In the genomic region with DNA sequence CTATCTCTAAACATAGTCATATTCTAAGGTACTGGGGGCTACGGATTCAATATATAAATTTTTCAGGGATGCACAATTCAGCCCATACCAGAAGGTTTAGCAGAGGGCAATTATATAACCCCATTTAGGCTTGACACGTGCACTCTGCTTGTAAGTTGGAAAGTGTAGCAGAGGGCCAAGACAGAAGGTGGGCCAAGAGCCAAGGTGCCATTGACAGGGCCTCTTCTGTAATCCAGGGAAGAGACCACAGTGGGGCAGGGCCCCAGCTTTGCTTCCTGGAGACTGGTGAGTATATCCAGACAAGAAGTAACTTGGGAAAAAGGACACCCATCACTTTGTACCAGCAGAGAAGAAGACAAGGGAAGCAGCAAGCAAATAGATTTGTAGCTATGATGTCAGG, we compare ENCODE assay signal across 16 cellular contexts.
A peak's percentile ranks its signal among the peaks of the same experiment; 100 is the strongest.
DNase-seq lines count a peak whose midpoint lies in the region; ATAC-seq and TF ChIP-seq lines count a peak whose summit lies in the region.
"Had no signal": no experiment of that assay in that cellular context is flagged by ENCODE, and none has a peak within 500 bp of the region (broad histone marks: within the 10 kb centered on the region; RNA-seq: fewer than 3 reads in every experiment).

No MANE protein-coding gene starts in this region.

- no peaks in the 10 kb centered on the region for H3K36me3 ChIP-seq in osteoblast (ENCODE audit: insufficient read depth, low read length)
- H3K36me3 ChIP-seq in tibial artery = no peaks in the 10 kb centered on the region

- H3K4me3 ChIP-seq in osteoblast (ENCODE audit: insufficient read depth, low read length) = no peak overlapping the region
- H3K4me3 ChIP-seq in tibial artery = no peak overlapping the region

- intact Hi-C loops in Right ventricle myocardium inferior (cut with DNase I) (no loop called here), tibial artery (cut with DNase I; ENCODE audit: low total_unique reads) (no loop called here)

- H3K79me2 ChIP-seq in osteoblast (ENCODE audit: insufficient read depth, low read length) = no peaks in the 10 kb centered on the region

- no peak overlapping the region for H3K4me2 ChIP-seq in osteoblast (ENCODE audit: insufficient read depth, low read length)

- H3K4me1 ChIP-seq in osteoblast (ENCODE audit: insufficient read depth, low read length) = peaks cover 36% of the 10 kb centered on the region
- peaks cover 0 to 25% (median 4%) of the 10 kb centered on the region in 4 donors for H3K4me1 ChIP-seq in tibial artery

- H3K27me3 ChIP-seq in osteoblast (ENCODE audit: insufficient read depth, low read length) = no peaks in the 10 kb centered on the region
- no peaks in the 10 kb centered on the region for H3K27me3 ChIP-seq in tibial artery

- no peaks in the 10 kb centered on the region for H3K9me3 ChIP-seq in osteoblast (ENCODE audit: low read depth, low read length)
- H3K9me3 ChIP-seq in tibial artery = no peaks in the 10 kb centered on the region

- H3K27ac ChIP-seq in osteoblast (ENCODE audit: low read depth, low read length) (peak overlapping the region; percentile 88), tibial artery (no peak overlapping the region)
- H3K27ac ChIP-seq: epithelial cell of prostate had no signal

- peak; percentile 2 for TF ChIP-seq CTCF in osteoblast (IDR thresholded peaks at IDR 0.05; ENCODE audit: extremely low read depth, low read depth, low read length)
- no peak for TF ChIP-seq CTCF in tibial artery (IDR thresholded peaks at IDR 0.05)

- H4K20me1 ChIP-seq in osteoblast (ENCODE audit: insufficient read depth, low read length) = no peaks in the 10 kb centered on the region

- peak overlapping the region; percentile 58 for H2AFZ ChIP-seq in osteoblast (ENCODE audit: low read length)

- DNase-seq in EL (peak; percentile 36), NCI-H82 treated with DMSO at 0.1 percent for 48 hours (lab: John Stamatoyannopoulos, UW; ENCODE audit: unreplicated experiment) (peak; percentile 89), Right ventricle myocardium inferior (ENCODE audit: missing footprints) (peak; percentile 76), osteoblast (ENCODE audit: insufficient read length, low spot score, missing footprints) (peak; percentile 10), tibial artery (no peak), HUDEP-2 (lab: John Stamatoyannopoulos, UW; ENCODE audit: unreplicated experiment in 76 of 76) (no peak), cortex of kidney (lab: John Stamatoyannopoulos, UW) (no peak)
- DNase-seq: activated naive CD4-positive, alpha-beta T cell treated with anti-CD3 and anti-CD28 coated beads, Interleukin-2, amount 10 ng/mL, durations not matched to agents 7 days and 5 days; activated T-cell treated with anti-CD3 and anti-CD28 coated beads, Interleukin-2, amount 50 U/mL, for 1 hour; dermis blood vessel endothelial cell; NCI-H2081 treated with DMSO at 0.1 percent for 48 hours; stimulated activated CD4-positive, alpha-beta T cell treated with anti-CD3 and anti-CD28 coated beads, Interleukin-4, amount 100 ng/mL, for 4 hours; stimulated activated CD8-positive, alpha-beta memory T cell treated with anti-CD3 and anti-CD28 coated beads, Interleukin-4, amount 100 ng/mL, for 48 hours; T-cell had no signal

- ATAC-seq in Right ventricle myocardium inferior = peak; percentile 97
- no peak for ATAC-seq in GM18873 (IDR thresholded peaks at IDR 0.05; ENCODE audit: low FRiP score, unreplicated experiment)
- ATAC-seq: T-cell had no signal

Comparison
In these comparisons a context has a peak if more than half of its experiments do, and no peak if none do; other contexts are left out.
1. DNase-seq: peak in EL (single experiment), NCI-H82 treated with DMSO at 0.1 percent for 48 hours (single experiment), Right ventricle myocardium inferior (single experiment) and osteoblast (single experiment); none in tibial artery (0 of 2), HUDEP-2 (0 of 76) and cortex of kidney (single experiment).